Comparison of ENCODE assay signal across 18 cellular contexts in the genomic region with DNA sequence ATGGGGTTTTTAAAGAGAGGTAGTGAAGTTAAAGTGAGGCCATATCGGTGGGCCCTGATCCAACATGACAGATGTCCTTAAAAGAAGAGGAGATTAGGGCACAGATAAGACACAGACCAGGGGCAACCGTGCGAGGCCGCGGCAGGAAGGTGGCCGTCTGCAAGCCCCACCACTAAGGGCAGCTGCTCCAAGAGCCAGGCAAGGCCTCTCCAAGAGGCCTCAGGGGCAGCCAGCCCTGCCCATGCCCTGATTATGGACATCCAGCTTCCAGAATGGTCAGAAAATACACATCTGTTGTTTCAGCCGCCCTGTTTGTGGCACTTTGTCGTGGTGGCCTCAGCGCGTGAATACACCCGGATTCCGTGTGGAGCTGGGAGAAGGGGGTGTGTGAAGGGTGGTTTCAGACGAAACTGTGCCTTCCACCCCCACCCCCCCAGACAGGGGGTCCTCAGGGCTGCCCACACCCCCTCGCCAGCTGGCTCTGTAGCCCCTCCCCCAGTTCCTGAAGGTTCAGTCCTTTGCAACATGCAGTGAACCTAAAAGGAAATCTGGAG.
DNase-seq lines count a peak whose midpoint lies in the region; ATAC-seq and TF ChIP-seq lines count a peak whose summit lies in the region.
"Had no signal": no experiment of that assay in that cellular context is flagged by ENCODE, and none has a peak within 500 bp of the region (broad histone marks: within the 10 kb centered on the region; RNA-seq: fewer than 3 reads in every experiment).

No MANE protein-coding gene starts in this region.

- H3K4me1 ChIP-seq in OCI-LY1 (ENCODE audit: insufficient read depth, low read length, severe bottlenecking) = peaks cover 64% of the 10 kb centered on the region
- no peaks in the 10 kb centered on the region for H3K4me1 ChIP-seq in gastrocnemius medialis
- H3K4me1 ChIP-seq: esophagus muscularis mucosa had no signal

- H3K27ac Mint-ChIP-seq in activated CD4-positive, alpha-beta T cell treated with anti-CD3 and anti-CD28 coated beads, Interleukin-2, amount 10 ng/mL, durations not matched to agents 7 days and 5 days = peak overlapping the region; percentile 13
- no peak overlapping the region for H3K27ac Mint-ChIP-seq in activated CD4-positive, alpha-beta T cell treated with anti-CD3 and anti-CD28 coated beads, Interleukin-2, amount 10 ng/mL, durations not matched to agents 24 days and 14 days
- H3K27ac Mint-ChIP-seq in type B pancreatic cell (no peak overlapping the region), MCF 10A (ENCODE audit: low read depth, unreplicated experiment) (no peak overlapping the region)
- H3K27ac Mint-ChIP-seq: activated T-helper 2 cell treated with anti-CD3 and anti-CD28 coated beads, Interferon-gamma antibody, Interleukin-2, Interleukin-4, amounts not matched to agents 10 μg/mL and 5 μg/mL and 100 μg/mL, durations not matched to agents 14 hours and 24 hours and 36 hours had no signal

- no peaks in the 10 kb centered on the region for H3K79me2 ChIP-seq in OCI-LY1 (ENCODE audit: insufficient read depth, low read length)

- no TSS peak for BruUV-seq in MCF 10A (replicated peaks; lab: Mats Ljungman, UMichigan)

- peak overlapping the region; percentile 51 for H3K4me3 ChIP-seq in OCI-LY1 (ENCODE audit: low read depth, low read length, poor library complexity, severe bottlenecking)
- no peak overlapping the region for H3K4me3 ChIP-seq in gastrocnemius medialis
- H3K4me3 ChIP-seq: esophagus muscularis mucosa had no signal

- H3K36me3 ChIP-seq in OCI-LY1 (ENCODE audit: insufficient read depth, low read length) (no peaks in the 10 kb centered on the region), gastrocnemius medialis (no peaks in the 10 kb centered on the region)
- H3K36me3 ChIP-seq: esophagus muscularis mucosa had no signal

- TF ChIP-seq CTCF in OCI-LY1 (IDR thresholded peaks at IDR 0.05; ENCODE audit: low read length) (no peak), type B pancreatic cell (conservative IDR thresholded peaks at IDR 0.05) (no peak), MCF 10A (IDR thresholded peaks at IDR 0.05; ENCODE audit: unreplicated experiment) (no peak), gastrocnemius medialis (IDR thresholded peaks at IDR 0.05 in 4 of 5, conservative IDR thresholded peaks at IDR 0.05 in 1 of 5) (no peak)

- no peak for TF ChIP-seq POLR2A in gastrocnemius medialis (IDR thresholded peaks at IDR 0.05)

- ATAC-seq in HG03139 (IDR thresholded peaks at IDR 0.05; ENCODE audit: unreplicated experiment) (no peak), gastrocnemius medialis (no peak)

- no peaks in the 10 kb centered on the region for H3K9me3 Mint-ChIP-seq in activated CD4-positive, alpha-beta T cell treated with anti-CD3 and anti-CD28 coated beads, Interleukin-2, amount 10 ng/mL, durations not matched to agents 7 days and 5 days
- H3K9me3 Mint-ChIP-seq in activated CD4-positive, alpha-beta T cell treated with anti-CD3 and anti-CD28 coated beads, Interleukin-2, amount 10 ng/mL, durations not matched to agents 24 days and 14 days = no peaks in the 10 kb centered on the region
- H3K9me3 Mint-ChIP-seq in type B pancreatic cell = no peaks in the 10 kb centered on the region
- H3K9me3 Mint-ChIP-seq in MCF 10A (ENCODE audit: unreplicated experiment) = no peaks in the 10 kb centered on the region
- H3K9me3 Mint-ChIP-seq: activated T-helper 2 cell treated with anti-CD3 and anti-CD28 coated beads, Interferon-gamma antibody, Interleukin-2, Interleukin-4, amounts not matched to agents 10 μg/mL and 5 μg/mL and 100 μg/mL, durations not matched to agents 14 hours and 24 hours and 36 hours had no signal

- intact Hi-C loops in activated CD4-positive, alpha-beta T cell treated with anti-CD3 and anti-CD28 coated beads, Interleukin-2, amount 10 ng/mL, durations not matched to agents 24 days and 14 days (cut with micrococcal nuclease) = loop anchor here (5.0 kb wide), 1 partner anchor 212 kb away; no protein-coding TSS in a partner anchor
- intact Hi-C loops in MCF 10A (cut with micrococcal nuclease) (loop anchor here (5.0 to 10.0 kb wide), 2 partner anchors 212 to 390 kb away; no protein-coding TSS in a partner anchor), gastrocnemius medialis (cut with DNase I; ENCODE audit: low total_unique reads) (no loop called here)

- peaks cover 17% of the 10 kb centered on the region for H3K4me1 Mint-ChIP-seq in activated CD4-positive, alpha-beta T cell treated with anti-CD3 and anti-CD28 coated beads, Interleukin-2, amount 10 ng/mL, durations not matched to agents 7 days and 5 days
- peaks cover 3% of the 10 kb centered on the region for H3K4me1 Mint-ChIP-seq in activated CD4-positive, alpha-beta T cell treated with anti-CD3 and anti-CD28 coated beads, Interleukin-2, amount 10 ng/mL, durations not matched to agents 24 days and 14 days
- H3K4me1 Mint-ChIP-seq in type B pancreatic cell (ENCODE audit: unreplicated experiment) (peaks cover 9% of the 10 kb centered on the region), MCF 10A (ENCODE audit: insufficient read depth, unreplicated experiment) (peaks cover 9% of the 10 kb centered on the region)

- H3K9ac ChIP-seq in OCI-LY1 (ENCODE audit: low read length) = peak overlapping the region; percentile 78

- H3K27ac ChIP-seq in OCI-LY1 (ENCODE audit: low read depth, low read length, poor library complexity, severe bottlenecking) (peak overlapping the region; percentile 97), gastrocnemius medialis (no peak overlapping the region)
- H3K27ac ChIP-seq: C4-2B, esophagus muscularis mucosa had no signal

- in situ Hi-C loops in gastrocnemius medialis (cut with MboI; ENCODE audit: low sequenced_read_pairs in 4 of 4) = no loop called here

- no peaks in the 10 kb centered on the region for H4K20me1 ChIP-seq in OCI-LY1 (ENCODE audit: insufficient read depth, low read length)

- no peaks in the 10 kb centered on the region for H3F3A ChIP-seq in OCI-LY1 (ENCODE audit: insufficient read depth, low read length)

- no peaks in the 10 kb centered on the region for H3K27me3 ChIP-seq in OCI-LY1 (ENCODE audit: insufficient read depth, low read length)
- H3K27me3 ChIP-seq in gastrocnemius medialis = no peaks in the 10 kb centered on the region

- no peaks in the 10 kb centered on the region for H3K27me3 Mint-ChIP-seq in activated CD4-positive, alpha-beta T cell treated with anti-CD3 and anti-CD28 coated beads, Interleukin-2, amount 10 ng/mL, durations not matched to agents 7 days and 5 days
- H3K27me3 Mint-ChIP-seq in activated CD4-positive, alpha-beta T cell treated with anti-CD3 and anti-CD28 coated beads, Interleukin-2, amount 10 ng/mL, durations not matched to agents 24 days and 14 days = peaks cover 6% of the 10 kb centered on the region
- H3K27me3 Mint-ChIP-seq in type B pancreatic cell (no peaks in the 10 kb centered on the region), MCF 10A (ENCODE audit: insufficient read depth, unreplicated experiment) (no peaks in the 10 kb centered on the region)

- CTCF ChIA-PET in activated CD4-positive, alpha-beta T cell treated with anti-CD3 and anti-CD28 coated beads, Interleukin-2, amount 10 ng/mL, durations not matched to agents 7 days and 5 days (lab: Charles Lee) = no interaction called here
- CTCF ChIA-PET in MCF 10A (lab: Yijun Ruan, JAX) = interaction anchor here (0.6 kb wide), 1 partner anchor 209 kb away, joined by 3 read pairs; no protein-coding TSS in a partner anchor

- peak; percentile 4 for DNase-seq in activated CD4-positive, alpha-beta T cell treated with anti-CD3 and anti-CD28 coated beads, Interleukin-2, amount 10 ng/mL, durations not matched to agents 7 days and 5 days
- no peak for DNase-seq in activated CD4-positive, alpha-beta T cell treated with anti-CD3 and anti-CD28 coated beads, Interleukin-2, amount 10 ng/mL, durations not matched to agents 24 days and 14 days
- DNase-seq in islet precursor cell (peak; percentile 44), type B pancreatic cell (ENCODE audit: extremely low spot score, unreplicated experiment) (peak; percentile 61), MCF 10A (ENCODE audit: unreplicated experiment) (no peak), gastrocnemius medialis (no peak)
- DNase-seq: amniotic stem cell; DMS153; NCI-H1436 treated with DMSO at 0.1 percent for 48 hours; NCI-H774; stimulated activated CD4-positive, alpha-beta T cell treated with anti-CD3 and anti-CD28 coated beads, Interleukin-2, amount 100 ng/mL, for 48 hours; substantia nigra had no signal

- H3K9me2 ChIP-seq in OCI-LY1 (ENCODE audit: low read depth, low read length) = no peaks in the 10 kb centered on the region

- no peaks in the 10 kb centered on the region for H3K36me3 Mint-ChIP-seq in activated CD4-positive, alpha-beta T cell treated with anti-CD3 and anti-CD28 coated beads, Interleukin-2, amount 10 ng/mL, durations not matched to agents 7 days and 5 days (ENCODE audit: low read depth)
- no peaks in the 10 kb centered on the region for H3K36me3 Mint-ChIP-seq in activated CD4-positive, alpha-beta T cell treated with anti-CD3 and anti-CD28 coated beads, Interleukin-2, amount 10 ng/mL, durations not matched to agents 24 days and 14 days (ENCODE audit: low read depth)
- H3K36me3 Mint-ChIP-seq in type B pancreatic cell = no peaks in the 10 kb centered on the region
- peaks cover 6% of the 10 kb centered on the region for H3K36me3 Mint-ChIP-seq in MCF 10A (ENCODE audit: insufficient read depth, unreplicated experiment)

- POLR2A ChIA-PET in activated CD4-positive, alpha-beta T cell treated with anti-CD3 and anti-CD28 coated beads, Interleukin-2, amount 10 ng/mL, durations not matched to agents 7 days and 5 days (lab: Charles Lee) = no interaction called here
- POLR2A ChIA-PET in MCF 10A (lab: Yijun Ruan, JAX) = interaction anchor here (0.6 kb wide), 1 partner anchor 297 kb away, joined by 3 read pairs; no protein-coding TSS in a partner anchor

- no peak overlapping the region for H3K4me3 Mint-ChIP-seq in activated CD4-positive, alpha-beta T cell treated with anti-CD3 and anti-CD28 coated beads, Interleukin-2, amount 10 ng/mL, durations not matched to agents 7 days and 5 days
- H3K4me3 Mint-ChIP-seq in activated CD4-positive, alpha-beta T cell treated with anti-CD3 and anti-CD28 coated beads, Interleukin-2, amount 10 ng/mL, durations not matched to agents 24 days and 14 days = no peak overlapping the region
- H3K4me3 Mint-ChIP-seq in type B pancreatic cell (no peak overlapping the region), MCF 10A (ENCODE audit: unreplicated experiment) (no peak overlapping the region)
- H3K4me3 Mint-ChIP-seq: activated CD8-positive, alpha-beta T cell treated with anti-CD3 and anti-CD28 coated beads, Interleukin-2, amount 10 ng/mL, durations not matched to agents 7 days and 5 days had no signal

- no peak overlapping the region; the same call in 1 of the 2 replicates for H2AFZ ChIP-seq in OCI-LY1 (ENCODE audit: low read length)

- peak overlapping the region; percentile 71 for H3K4me2 ChIP-seq in OCI-LY1 (ENCODE audit: low read length)

- H3K9me3 ChIP-seq in OCI-LY1 (ENCODE audit: low read length) = no peaks in the 10 kb centered on the region
- H3K9me3 ChIP-seq in gastrocnemius medialis = no peaks in the 10 kb centered on the region
- H3K9me3 ChIP-seq: esophagus muscularis mucosa had no signal

Comparison
In these comparisons a context has a peak if more than half of its experiments do, and no peak if none do; other contexts are left out.
1. DNase-seq: peak in activated CD4-positive, alpha-beta T cell treated with anti-CD3 and anti-CD28 coated beads, Interleukin-2, amount 10 ng/mL, durations not matched to agents 7 days and 5 days (single experiment), islet precursor cell (single experiment) and type B pancreatic cell (single experiment); none in activated CD4-positive, alpha-beta T cell treated with anti-CD3 and anti-CD28 coated beads, Interleukin-2, amount 10 ng/mL, durations not matched to agents 24 days and 14 days (single experiment), MCF 10A (single experiment) and gastrocnemius medialis (0 of 2).